17 cellular contexts compared by ENCODE assay signal in the genomic region with DNA sequence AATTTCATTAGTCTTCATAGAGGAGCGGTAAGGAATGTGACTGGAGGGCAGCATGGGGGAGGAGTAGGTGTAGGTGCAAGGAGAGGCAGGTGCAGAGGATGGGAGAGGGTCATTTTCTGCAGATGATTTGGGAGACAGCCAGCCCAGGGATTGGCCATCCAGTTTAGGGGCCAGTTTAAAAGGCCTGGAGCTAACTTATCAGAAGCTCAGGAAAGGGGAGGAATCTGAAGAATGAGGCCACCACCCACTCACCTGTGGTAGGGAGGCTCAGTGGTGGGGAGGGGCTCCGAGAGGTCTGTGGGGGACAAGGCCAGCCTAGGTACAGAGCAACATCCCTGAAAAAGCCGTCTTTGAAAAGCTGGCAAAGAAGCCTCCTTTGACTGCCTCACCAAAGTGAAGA.
"Had no signal": no experiment of that assay in that cellular context is flagged by ENCODE, and none has a peak within 500 bp of the region (broad histone marks: within the 10 kb centered on the region; RNA-seq: fewer than 3 reads in every experiment).

No MANE protein-coding gene starts in this region.

- H3K27ac Mint-ChIP-seq: dendritic cell treated with granulocyte-macrophage colony-stimulating factor and Interleukin-4, amounts not matched to agents 40 ng/mL and 50 ng/mL, for 4 days; progenitor cell of endocrine pancreas had no signal

- ATAC-seq: gastroesophageal sphincter; left colon; mucosa of descending colon; naive thymus-derived CD8-positive, alpha-beta T cell; right cardiac atrium; upper lobe of right lung had no signal

- H3K9me3 Mint-ChIP-seq: dendritic cell treated with granulocyte-macrophage colony-stimulating factor and Interleukin-4, amounts not matched to agents 40 ng/mL and 50 ng/mL, for 4 days; naive thymus-derived CD8-positive, alpha-beta T cell had no signal

- H3K4me3 Mint-ChIP-seq: dendritic cell treated with granulocyte-macrophage colony-stimulating factor and Interleukin-4, amounts not matched to agents 40 ng/mL and 50 ng/mL, for 4 days; naive thymus-derived CD8-positive, alpha-beta T cell; neural crest cell had no signal

- H3K36me3 Mint-ChIP-seq: naive thymus-derived CD8-positive, alpha-beta T cell had no signal

- DNase-seq: cerebellar nuclear complex; esophagus squamous epithelium; foreskin fibroblast; glutamatergic neuron; kidney; left colon; mucosa of descending colon; naive thymus-derived CD8-positive, alpha-beta T cell; ovary; right cardiac atrium; stimulated activated CD4-positive, alpha-beta T cell treated with anti-CD3 and anti-CD28 coated beads, Interleukin-12 subunit alpha, Interleukin-12 subunit beta, amount 100 ng/mL, for 4 hours; stimulated activated naive CD4-positive, alpha-beta T cell treated with Interleukin-2 at 50 U/mL for 16 hours; upper lobe of right lung had no signal
